Comparison of ENCODE assay signal across 1 cellular context in the genomic region with DNA sequence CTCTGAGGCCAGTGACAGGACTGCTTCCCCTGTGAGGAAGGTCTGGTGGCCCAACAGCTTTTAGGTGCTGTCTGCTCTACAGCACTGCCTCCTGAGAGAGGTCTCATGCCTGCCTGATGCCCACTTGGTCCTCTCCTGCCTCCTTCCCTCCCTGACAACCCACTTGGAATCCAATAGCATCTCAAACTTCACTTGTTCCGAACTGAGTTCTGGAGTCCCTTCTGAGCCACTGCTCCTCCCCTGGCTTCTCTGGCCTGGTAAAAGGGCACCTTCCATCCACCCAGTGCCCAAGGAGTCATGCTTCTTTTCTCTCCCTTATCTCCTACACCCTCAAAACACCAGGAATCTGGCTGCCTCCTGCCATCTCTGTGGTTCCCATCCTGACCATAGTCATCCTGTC.
TF ChIP-seq lines count a peak whose summit lies in the region.

No MANE protein-coding gene starts in this region.

TF ChIP-seq in HepG2, 621 proteins besides CTCF, POLR2A, EP300 and RAD21:
- no peak for TF ChIP-seq NR3C1 (CRISPR knock-in tag; IDR thresholded peaks at IDR 0.05)
- TF ChIP-seq MEIS2 (CRISPR knock-in tag; IDR thresholded peaks at IDR 0.05): no peak
- TF ChIP-seq YEATS2 (CRISPR knock-in tag; IDR thresholded peaks at IDR 0.05; ENCODE audit: borderline replicate concordance): no peak
- TF ChIP-seq NFE2L2 (IDR thresholded peaks at IDR 0.05; ENCODE audit: low read length): no peak
- TF ChIP-seq CCAR2 (optimal IDR thresholded peaks at IDR 0.05; ENCODE audit: low read depth, low read length): no peak
- TF ChIP-seq, protein P1, sequence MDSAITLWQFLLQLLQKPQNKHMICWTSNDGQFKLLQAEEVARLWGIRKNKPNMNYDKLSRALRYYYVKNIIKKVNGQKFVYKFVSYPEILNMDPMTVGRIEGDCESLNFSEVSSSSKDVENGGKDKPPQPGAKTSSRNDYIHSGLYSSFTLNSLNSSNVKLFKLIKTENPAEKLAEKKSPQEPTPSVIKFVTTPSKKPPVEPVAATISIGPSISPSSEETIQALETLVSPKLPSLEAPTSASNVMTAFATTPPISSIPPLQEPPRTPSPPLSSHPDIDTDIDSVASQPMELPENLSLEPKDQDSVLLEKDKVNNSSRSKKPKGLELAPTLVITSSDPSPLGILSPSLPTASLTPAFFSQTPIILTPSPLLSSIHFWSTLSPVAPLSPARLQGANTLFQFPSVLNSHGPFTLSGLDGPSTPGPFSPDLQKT (CRISPR knock-in tag; IDR thresholded peaks at IDR 0.05; ENCODE audit: borderline replicate concordance): no peak
- peak; percentile 51; the same call in 1 of the 2 replicates for TF ChIP-seq POLR2G (IDR thresholded peaks at IDR 0.05; ENCODE audit: low read depth, low read length)
- TF ChIP-seq, protein P2, sequence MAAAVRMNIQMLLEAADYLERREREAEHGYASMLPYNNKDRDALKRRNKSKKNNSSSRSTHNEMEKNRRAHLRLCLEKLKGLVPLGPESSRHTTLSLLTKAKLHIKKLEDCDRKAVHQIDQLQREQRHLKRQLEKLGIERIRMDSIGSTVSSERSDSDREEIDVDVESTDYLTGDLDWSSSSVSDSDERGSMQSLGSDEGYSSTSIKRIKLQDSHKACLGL (CRISPR knock-in tag; IDR thresholded peaks at IDR 0.05): no peak
- TF ChIP-seq FOXJ3 (CRISPR knock-in tag; IDR thresholded peaks at IDR 0.05; ENCODE audit: borderline replicate concordance): no peak
- TF ChIP-seq, protein P3, sequence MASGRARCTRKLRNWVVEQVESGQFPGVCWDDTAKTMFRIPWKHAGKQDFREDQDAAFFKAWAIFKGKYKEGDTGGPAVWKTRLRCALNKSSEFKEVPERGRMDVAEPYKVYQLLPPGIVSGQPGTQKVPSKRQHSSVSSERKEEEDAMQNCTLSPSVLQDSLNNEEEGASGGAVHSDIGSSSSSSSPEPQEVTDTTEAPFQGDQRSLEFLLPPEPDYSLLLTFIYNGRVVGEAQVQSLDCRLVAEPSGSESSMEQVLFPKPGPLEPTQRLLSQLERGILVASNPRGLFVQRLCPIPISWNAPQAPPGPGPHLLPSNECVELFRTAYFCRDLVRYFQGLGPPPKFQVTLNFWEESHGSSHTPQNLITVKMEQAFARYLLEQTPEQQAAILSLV (CRISPR knock-in tag; IDR thresholded peaks at IDR 0.05; ENCODE audit: borderline replicate concordance): peak; percentile 38; the same call in 1 of the 2 replicates
- TF ChIP-seq NRL (CRISPR knock-in tag; IDR thresholded peaks at IDR 0.05; ENCODE audit: borderline replicate concordance): 0 out of 2 replicates have a peak, but pooled peaks have one; percentile 38
- 0 out of 2 replicates have a peak, but pooled peaks have one; percentile 42 for TF ChIP-seq AKAP8 (CRISPR knock-in tag; IDR thresholded peaks at IDR 0.05)
